ENCODE assay signal across 1 cellular context in genomic region chr6:27831434-27832081, GRCh38.
TF ChIP-seq lines count a peak whose summit lies in the region.

No MANE protein-coding gene starts in this region.

TF ChIP-seq in SK-N-SH, 30 proteins besides CTCF, POLR2A, EP300 and RAD21 (continued from another document):
- peak; percentile 94 for TF ChIP-seq ZBTB33 (IDR thresholded peaks at IDR 0.05; ENCODE audit: borderline replicate concordance, low read depth)
- TF ChIP-seq RXRA (IDR thresholded peaks at IDR 0.05; ENCODE audit: borderline replicate concordance, low read depth): peak; percentile 56; the same call in 1 of the 2 replicates
